Comparison of ENCODE assay signal across 1 cellular context in the genomic region with DNA sequence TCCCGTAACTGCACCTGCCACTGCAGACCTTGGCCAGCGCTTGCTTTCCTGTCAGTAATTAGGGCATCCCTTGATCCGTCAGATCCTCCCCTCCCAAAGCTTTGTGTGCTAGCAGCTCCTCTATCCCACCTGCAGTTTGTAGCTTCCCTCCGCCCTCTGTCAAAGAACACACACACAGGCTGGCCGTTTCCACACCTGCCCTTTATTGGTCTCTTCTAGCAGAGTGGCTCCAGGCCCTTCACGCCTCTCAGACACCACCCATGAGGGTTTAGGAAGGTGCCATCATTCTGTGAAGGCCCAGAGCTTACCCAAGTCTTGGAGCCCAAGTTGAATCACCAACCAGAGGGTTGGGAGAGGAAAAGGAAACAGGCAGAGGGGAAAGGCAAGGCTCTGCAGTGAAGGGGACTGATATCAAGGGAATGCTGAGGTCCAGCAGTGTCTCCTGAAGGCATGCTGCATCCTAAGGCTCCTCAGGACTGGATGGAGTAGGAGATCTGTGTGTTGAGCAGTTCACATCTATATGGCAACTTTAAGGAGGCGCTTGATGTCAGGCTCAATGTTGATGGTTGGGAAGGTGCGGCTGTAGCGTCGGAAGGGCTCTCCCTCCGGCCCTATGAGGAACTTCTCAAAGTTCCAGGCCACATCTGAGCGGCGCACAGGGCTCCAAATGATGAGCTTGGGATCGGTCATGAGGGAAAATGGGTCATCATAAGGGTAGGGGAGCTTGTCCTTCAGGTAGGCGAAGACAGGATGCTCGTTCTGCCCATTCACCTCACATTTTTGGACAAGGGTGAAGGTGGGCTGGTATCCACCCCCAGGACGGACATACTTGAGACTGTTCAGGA.
TF ChIP-seq lines count a peak whose summit lies in the region.

No MANE protein-coding gene starts in this region.

TF ChIP-seq in HepG2, 621 proteins besides CTCF, POLR2A, EP300 and RAD21 (continues in another document):
- TF ChIP-seq ZC3H4 (CRISPR knock-in tag; IDR thresholded peaks at IDR 0.05; ENCODE audit: borderline replicate concordance): 0 out of 2 replicates have a peak, but pooled peaks have one; percentile 33
- peak; percentile 37 for TF ChIP-seq TGIF2 (CRISPR knock-in tag; IDR thresholded peaks at IDR 0.05)
- TF ChIP-seq ZNF263 (CRISPR knock-in tag; IDR thresholded peaks at IDR 0.05): peak; percentile 56; the same call in 1 of the 2 replicates
- TF ChIP-seq ARID4A (CRISPR knock-in tag; IDR thresholded peaks at IDR 0.05; ENCODE audit: borderline replicate concordance): no peak
- no peak for TF ChIP-seq ZNF292 (CRISPR knock-in tag; IDR thresholded peaks at IDR 0.05; ENCODE audit: borderline replicate concordance, low read depth)
- TF ChIP-seq ZFP91 (CRISPR knock-in tag; IDR thresholded peaks at IDR 0.05; ENCODE audit: borderline replicate concordance): peak; percentile 55; the same call in 1 of the 2 replicates
- TF ChIP-seq KDM1A (CRISPR knock-in tag; IDR thresholded peaks at IDR 0.05): no peak
- peak; percentile 77; the same call in 1 of the 2 replicates for TF ChIP-seq ZNF512B (CRISPR knock-in tag; IDR thresholded peaks at IDR 0.05; ENCODE audit: borderline replicate concordance)
- TF ChIP-seq, protein P1, sequence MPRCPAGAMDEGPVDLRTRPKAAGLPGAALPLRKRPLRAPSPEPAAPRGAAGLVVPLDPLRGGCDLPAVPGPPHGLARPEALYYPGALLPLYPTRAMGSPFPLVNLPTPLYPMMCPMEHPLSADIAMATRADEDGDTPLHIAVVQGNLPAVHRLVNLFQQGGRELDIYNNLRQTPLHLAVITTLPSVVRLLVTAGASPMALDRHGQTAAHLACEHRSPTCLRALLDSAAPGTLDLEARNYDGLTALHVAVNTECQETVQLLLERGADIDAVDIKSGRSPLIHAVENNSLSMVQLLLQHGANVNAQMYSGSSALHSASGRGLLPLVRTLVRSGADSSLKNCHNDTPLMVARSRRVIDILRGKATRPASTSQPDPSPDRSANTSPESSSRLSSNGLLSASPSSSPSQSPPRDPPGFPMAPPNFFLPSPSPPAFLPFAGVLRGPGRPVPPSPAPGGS (CRISPR knock-in tag; IDR thresholded peaks at IDR 0.05): 0 out of 2 replicates have a peak, but pooled peaks have one; percentile 28
- no peak for TF ChIP-seq NR2F1 (CRISPR knock-in tag; IDR thresholded peaks at IDR 0.05)
- TF ChIP-seq ZNF687 (CRISPR knock-in tag; IDR thresholded peaks at IDR 0.05): peak; percentile 31; the same call in 1 of the 2 replicates
- TF ChIP-seq RBAK (CRISPR knock-in tag; IDR thresholded peaks at IDR 0.05): 0 out of 2 replicates have a peak, but pooled peaks have one; percentile 17
- 0 out of 2 replicates have a peak, but pooled peaks have one; percentile 4 for TF ChIP-seq HIVEP1 (CRISPR knock-in tag; IDR thresholded peaks at IDR 0.05)
- no peak for TF ChIP-seq TCF7L2 (IDR thresholded peaks at IDR 0.05; ENCODE audit: low read depth, low read length)
- 0 out of 2 replicates have a peak, but pooled peaks have one; percentile 5 for TF ChIP-seq ZKSCAN8 (CRISPR knock-in tag; IDR thresholded peaks at IDR 0.05; ENCODE audit: borderline replicate concordance)
- 0 out of 2 replicates have a peak, but pooled peaks have one; percentile 22 for TF ChIP-seq TMF1 (CRISPR knock-in tag; IDR thresholded peaks at IDR 0.05; ENCODE audit: low read depth)
- TF ChIP-seq TAF1 (CRISPR knock-in tag; IDR thresholded peaks at IDR 0.05): 0 out of 2 replicates have a peak, but pooled peaks have one; percentile 19
- no peak for TF ChIP-seq HNRNPL (IDR thresholded peaks at IDR 0.05; ENCODE audit: low read depth, low read length)
- 0 out of 2 replicates have a peak, but pooled peaks have one; percentile 31 for TF ChIP-seq ZNF780A (CRISPR knock-in tag; IDR thresholded peaks at IDR 0.05)
- 0 out of 2 replicates have a peak, but pooled peaks have one; percentile 34 for TF ChIP-seq ZNF704 (CRISPR knock-in tag; IDR thresholded peaks at IDR 0.05; ENCODE audit: borderline replicate concordance)
- TF ChIP-seq, protein P2, sequence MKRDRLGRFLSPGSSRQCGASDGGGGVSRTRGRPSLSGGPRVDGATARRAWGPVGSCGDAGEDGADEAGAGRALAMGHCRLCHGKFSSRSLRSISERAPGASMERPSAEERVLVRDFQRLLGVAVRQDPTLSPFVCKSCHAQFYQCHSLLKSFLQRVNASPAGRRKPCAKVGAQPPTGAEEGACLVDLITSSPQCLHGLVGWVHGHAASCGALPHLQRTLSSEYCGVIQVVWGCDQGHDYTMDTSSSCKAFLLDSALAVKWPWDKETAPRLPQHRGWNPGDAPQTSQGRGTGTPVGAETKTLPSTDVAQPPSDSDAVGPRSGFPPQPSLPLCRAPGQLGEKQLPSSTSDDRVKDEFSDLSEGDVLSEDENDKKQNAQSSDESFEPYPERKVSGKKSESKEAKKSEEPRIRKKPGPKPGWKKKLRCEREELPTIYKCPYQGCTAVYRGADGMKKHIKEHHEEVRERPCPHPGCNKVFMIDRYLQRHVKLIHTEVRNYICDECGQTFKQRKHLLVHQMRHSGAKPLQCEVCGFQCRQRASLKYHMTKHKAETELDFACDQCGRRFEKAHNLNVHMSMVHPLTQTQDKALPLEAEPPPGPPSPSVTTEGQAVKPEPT (CRISPR knock-in tag; IDR thresholded peaks at IDR 0.05; ENCODE audit: low read depth): no peak
- peak; percentile 22; the same call in 1 of the 2 replicates for TF ChIP-seq ZNF792 (CRISPR knock-in tag; IDR thresholded peaks at IDR 0.05)
- peak; percentile 50 for TF ChIP-seq CCAR2 (optimal IDR thresholded peaks at IDR 0.05; ENCODE audit: low read depth, low read length)
- no peak for TF ChIP-seq RXRA (CRISPR knock-in tag; IDR thresholded peaks at IDR 0.05)
- no peak for TF ChIP-seq ZNF431 (CRISPR knock-in tag; IDR thresholded peaks at IDR 0.05; ENCODE audit: borderline replicate concordance, low read depth)
- TF ChIP-seq SSRP1 (CRISPR knock-in tag; IDR thresholded peaks at IDR 0.05): peak; percentile 78; the same call in 1 of the 2 replicates
- TF ChIP-seq, protein P3, sequence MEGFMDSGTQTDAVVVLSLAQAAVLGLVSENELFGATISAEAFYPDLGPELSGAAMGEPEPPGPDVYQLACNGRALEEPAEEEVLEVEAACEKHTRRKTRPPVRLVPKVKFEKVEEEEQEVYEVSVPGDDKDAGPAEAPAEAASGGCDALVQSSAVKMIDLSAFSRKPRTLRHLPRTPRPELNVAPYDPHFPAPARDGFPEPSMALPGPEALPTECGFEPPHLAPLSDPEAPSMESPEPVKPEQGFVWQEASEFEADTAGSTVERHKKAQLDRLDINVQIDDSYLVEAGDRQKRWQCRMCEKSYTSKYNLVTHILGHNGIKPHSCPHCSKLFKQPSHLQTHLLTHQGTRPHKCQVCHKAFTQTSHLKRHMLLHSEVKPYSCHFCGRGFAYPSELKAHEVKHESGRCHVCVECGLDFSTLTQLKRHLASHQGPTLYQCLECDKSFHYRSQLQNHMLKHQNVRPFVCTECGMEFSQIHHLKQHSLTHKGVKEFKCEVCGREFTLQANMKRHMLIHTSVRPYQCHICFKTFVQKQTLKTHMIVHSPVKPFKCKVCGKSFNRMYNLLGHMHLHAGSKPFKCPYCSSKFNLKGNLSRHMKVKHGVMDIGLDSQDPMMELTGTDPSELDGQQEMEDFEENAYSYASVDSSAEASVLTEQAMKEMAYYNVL (CRISPR knock-in tag; IDR thresholded peaks at IDR 0.05; ENCODE audit: borderline replicate concordance): peak; percentile 70
- no peak for TF ChIP-seq NR2F6 (IDR thresholded peaks at IDR 0.05)
- no peak for TF ChIP-seq NR2F6 (CRISPR knock-in tag; IDR thresholded peaks at IDR 0.05)
- TF ChIP-seq ZFX (CRISPR knock-in tag; IDR thresholded peaks at IDR 0.05; ENCODE audit: low read depth): 0 out of 2 replicates have a peak, but pooled peaks have one; percentile 22
